9 cellular contexts compared by ENCODE assay signal in genomic region chr6:153312633-153313032, GRCh38.
A peak's percentile ranks its signal among the peaks of the same experiment; 100 is the strongest.
DNase-seq lines count a peak whose midpoint lies in the region; ATAC-seq and TF ChIP-seq lines count a peak whose summit lies in the region.
"Had no signal": no experiment of that assay in that cellular context is flagged by ENCODE, and none has a peak within 500 bp of the region (broad histone marks: within the 10 kb centered on the region; RNA-seq: fewer than 3 reads in every experiment).

No MANE protein-coding gene starts in this region.

- peak; percentile 13 for DNase-seq in SKM-1 treated with dmso at 0.1 percent for 144 hours (lab: John Stamatoyannopoulos, UW; ENCODE audit: unreplicated experiment)
- no peak for DNase-seq in SKM-1 (lab: John Stamatoyannopoulos, UW; ENCODE audit: unreplicated experiment)
- peak; percentile 60 for DNase-seq in NCI-H1092 (lab: John Stamatoyannopoulos, UW)
- peak; percentile 16 for DNase-seq in SK-N-MC (ENCODE audit: low read depth, low spot score)
- peak; percentile 67 for DNase-seq in fibroblast of gingiva (ENCODE audit: low read depth)
- peak; percentile 5 for DNase-seq in prostate gland (ENCODE audit: low spot score)

- no peak for ATAC-seq in activated CD4-positive, CD25-positive, alpha-beta regulatory T cell treated with anti-CD3 and anti-CD28 coated beads, Interleukin-2, amount 50 U/mL, for 24 hours

- CTCF ChIA-PET in HEK293 (lab: Yijun Ruan, JAX) = interaction anchor here (0.6 to 2.1 kb wide), 7 partner anchors 9 to 799 kb away, joined by 3 to 10 read pairs (median 4); no protein-coding TSS in a partner anchor

- H3K27me3 ChIP-seq in prostate gland (replicated peaks; ENCODE audit: insufficient read depth) = no peaks in the 10 kb centered on the region
- H3K27me3 ChIP-seq: BLaER1 treated with 17β-estradiol and CSF1 and Interleukin-3, amounts not matched to agents 10 nM and 100 nM had no signal

- TF ChIP-seq POLR2A in prostate gland (IDR thresholded peaks at IDR 0.05) = no peak

- no peak overlapping the region for H3K4me3 ChIP-seq in HEK293 (ENCODE audit: low read depth, low read length)
- H3K4me3 ChIP-seq in SK-N-MC = no peak overlapping the region
- no peak overlapping the region for H3K4me3 ChIP-seq in prostate gland
- H3K4me3 ChIP-seq: BLaER1 treated with 17β-estradiol and CSF1 and Interleukin-3, amounts not matched to agents 10 nM and 100 nM had no signal

- POLR2A ChIA-PET in HEK293 (lab: Yijun Ruan, JAX) = no interaction called here

- no peaks in the 10 kb centered on the region for H3K36me3 ChIP-seq in HEK293 (ENCODE audit: control insufficient read depth in 2 of 2, insufficient read depth in 1 of 2, low read length in 2 of 2)
- no peaks in the 10 kb centered on the region for H3K36me3 ChIP-seq in SK-N-MC (ENCODE audit: insufficient read depth, low read length)
- no peaks in the 10 kb centered on the region for H3K36me3 ChIP-seq in prostate gland
- H3K36me3 ChIP-seq: BLaER1 treated with 17β-estradiol and CSF1 and Interleukin-3, amounts not matched to agents 10 nM and 100 nM had no signal

- no peak overlapping the region for H3K9ac ChIP-seq in SK-N-MC (ENCODE audit: insufficient read length)
- H3K9ac ChIP-seq: BLaER1 treated with 17β-estradiol and CSF1 and Interleukin-3, amounts not matched to agents 10 nM and 100 nM had no signal

- H3K4me1 ChIP-seq in HEK293 (ENCODE audit: control insufficient read depth, insufficient read depth, low read length) (no peaks in the 10 kb centered on the region), prostate gland (replicated peaks) (no peaks in the 10 kb centered on the region)
- H3K4me1 ChIP-seq: BLaER1 treated with 17β-estradiol and CSF1 and Interleukin-3, amounts not matched to agents 10 nM and 100 nM had no signal

- intact Hi-C loops in prostate gland (cut with DNase I) = no loop called here

- no peak overlapping the region for H3K27ac ChIP-seq in HEK293 (ENCODE audit: extremely low read depth, low read depth, low read length)
- no peak overlapping the region for H3K27ac ChIP-seq in SK-N-MC
- H3K27ac ChIP-seq in prostate gland = no peak overlapping the region
- H3K27ac ChIP-seq: BLaER1 treated with 17β-estradiol and CSF1 and Interleukin-3, amounts not matched to agents 10 nM and 100 nM had no signal

- H3K9me3 ChIP-seq in HEK293 (ENCODE audit: control insufficient read depth, insufficient read depth, low read depth, low read length) = no peaks in the 10 kb centered on the region
- no peaks in the 10 kb centered on the region for H3K9me3 ChIP-seq in SK-N-MC (ENCODE audit: low read depth, low read length)
- H3K9me3 ChIP-seq in prostate gland = no peaks in the 10 kb centered on the region
- H3K9me3 ChIP-seq: BLaER1 treated with 17β-estradiol and CSF1 and Interleukin-3, amounts not matched to agents 10 nM and 100 nM had no signal

- WGBS in prostate gland = 18% methylated on average over 3 of the region's 3 CpGs

- TF ChIP-seq CTCF in HEK293 (tag by site-specific recombination; IDR thresholded peaks at IDR 0.05) (peak; percentile 54), prostate gland (IDR thresholded peaks at IDR 0.05) (peak in 1 of 4 experiments; percentile 19)

TF ChIP-seq in HEK293, 187 proteins besides CTCF, POLR2A, EP300 and RAD21:
- TF ChIP-seq ZNF112 (tag by site-specific recombination; IDR thresholded peaks at IDR 0.05) = no peak
- peak; percentile 27; the same call in 1 of the 2 replicates for TF ChIP-seq ZNF654 (tag by site-specific recombination; IDR thresholded peaks at IDR 0.05; ENCODE audit: low read depth)
TF ChIP-seq in HEK293: peak in this region for 1.
